Comparison of ENCODE assay signal across 10 cellular contexts in genomic region chr13:98525852-98526512, GRCh38. TPM values are rescaled to one million over a fixed set of nuclear protein-coding genes. Genes with fewer than 3 reads are reported as not detected.
DNase-seq lines count a peak whose midpoint lies in the region; ATAC-seq and TF ChIP-seq lines count a peak whose summit lies in the region.
"Had no signal": no experiment of that assay in that cellular context is flagged by ENCODE, and none has a peak within 500 bp of the region (broad histone marks: within the 10 kb centered on the region; RNA-seq: fewer than 3 reads in every experiment).

No MANE protein-coding gene starts in this region.

- H3K27ac ChIP-seq in thyroid gland, result peak overlapping the region; percentile 75 to 92 (median 91)

- no peaks in the 10 kb centered on the region for H3K27me3 ChIP-seq in thyroid gland

- peak overlapping the region; percentile 32 for H3K27ac Mint-ChIP-seq in activated naive CD4-positive, alpha-beta T cell treated with anti-CD3 and anti-CD28 coated beads, Interleukin-2, amount 50 U/mL, for 24 hours
- no peak overlapping the region for H3K27ac Mint-ChIP-seq in activated naive CD4-positive, alpha-beta T cell treated with anti-CD3 and anti-CD28 coated beads, Interleukin-2, amount 10 ng/mL, durations not matched to agents 7 days and 5 days

- H3K9me3 Mint-ChIP-seq in activated naive CD4-positive, alpha-beta T cell treated with anti-CD3 and anti-CD28 coated beads, Interleukin-2, amount 50 U/mL, for 24 hours, result no peaks in the 10 kb centered on the region
- H3K9me3 Mint-ChIP-seq in activated naive CD4-positive, alpha-beta T cell treated with anti-CD3 and anti-CD28 coated beads, Interleukin-2, amount 10 ng/mL, durations not matched to agents 7 days and 5 days, result no peaks in the 10 kb centered on the region

- TF ChIP-seq CTCF in choroid plexus epithelial cell (conservative IDR thresholded peaks at IDR 0.05; ENCODE audit: low read depth, low read length) (no peak), thyroid gland (IDR thresholded peaks at IDR 0.05) (peak in 1 of 6 experiments; percentile 20), lower leg skin (IDR thresholded peaks at IDR 0.05) (no peak)

- H3K4me3 Mint-ChIP-seq in activated naive CD4-positive, alpha-beta T cell treated with anti-CD3 and anti-CD28 coated beads, Interleukin-2, amount 50 U/mL, for 24 hours, result no peak overlapping the region
- H3K4me3 Mint-ChIP-seq in activated naive CD4-positive, alpha-beta T cell treated with anti-CD3 and anti-CD28 coated beads, Interleukin-2, amount 10 ng/mL, durations not matched to agents 7 days and 5 days, result no peak overlapping the region

- H3K4me3 ChIP-seq in choroid plexus epithelial cell (ENCODE audit: low read depth, low read length) (no peak overlapping the region), thyroid gland (replicated peaks in 1 of 3) (no peak overlapping the region), lower leg skin (ENCODE audit: low read depth, poor library complexity, severe bottlenecking) (no peak overlapping the region)

- CTCF ChIA-PET in activated naive CD4-positive, alpha-beta T cell treated with anti-CD3 and anti-CD28 coated beads, Interleukin-2, amount 10 ng/mL, durations not matched to agents 7 days and 5 days (lab: Charles Lee), result interaction anchor here (1.2 kb wide), 1 partner anchor 127 kb away, joined by 4 read pairs; no protein-coding TSS in a partner anchor

- H3K27me3 Mint-ChIP-seq in activated naive CD4-positive, alpha-beta T cell treated with anti-CD3 and anti-CD28 coated beads, Interleukin-2, amount 50 U/mL, for 24 hours, result no peaks in the 10 kb centered on the region
- no peaks in the 10 kb centered on the region for H3K27me3 Mint-ChIP-seq in activated naive CD4-positive, alpha-beta T cell treated with anti-CD3 and anti-CD28 coated beads, Interleukin-2, amount 10 ng/mL, durations not matched to agents 7 days and 5 days

- H3K36me3 ChIP-seq in thyroid gland, result no peaks in the 10 kb centered on the region

- peak in 1 of 2 donors; percentile 38 for TF ChIP-seq POLR2A in thyroid gland (IDR thresholded peaks at IDR 0.05)
- no peak for TF ChIP-seq POLR2A in lower leg skin (IDR thresholded peaks at IDR 0.05)

- ATAC-seq in HG02678 (IDR thresholded peaks at IDR 0.05; ENCODE audit: unreplicated experiment) (peak; percentile 37), HG02571 (IDR thresholded peaks at IDR 0.05; ENCODE audit: unreplicated experiment) (no peak)
- ATAC-seq: HCT116 had no signal

- no peaks in the 10 kb centered on the region for H3K9me3 ChIP-seq in thyroid gland

- WGBS in thyroid gland, 2 donors, result 34% methylated on average over 11 of the region's 11 CpGs
- WGBS in lower leg skin, 2 donors, result 75% methylated on average over 11 of the region's 11 CpGs

- peaks cover 78 to 86% of the 10 kb centered on the region in 2 donors for H3K4me1 ChIP-seq in thyroid gland

- H3K36me3 Mint-ChIP-seq in activated naive CD4-positive, alpha-beta T cell treated with anti-CD3 and anti-CD28 coated beads, Interleukin-2, amount 50 U/mL, for 24 hours, result peaks cover 2% of the 10 kb centered on the region
- H3K36me3 Mint-ChIP-seq in activated naive CD4-positive, alpha-beta T cell treated with anti-CD3 and anti-CD28 coated beads, Interleukin-2, amount 10 ng/mL, durations not matched to agents 7 days and 5 days, result peaks cover 4% of the 10 kb centered on the region

- H3K4me1 Mint-ChIP-seq in activated naive CD4-positive, alpha-beta T cell treated with anti-CD3 and anti-CD28 coated beads, Interleukin-2, amount 50 U/mL, for 24 hours, result peaks cover 94% of the 10 kb centered on the region
- H3K4me1 Mint-ChIP-seq in activated naive CD4-positive, alpha-beta T cell treated with anti-CD3 and anti-CD28 coated beads, Interleukin-2, amount 10 ng/mL, durations not matched to agents 7 days and 5 days, result peaks cover 78% of the 10 kb centered on the region

- no peak for DNase-seq in activated naive CD4-positive, alpha-beta T cell treated with anti-CD3 and anti-CD28 coated beads, Interleukin-2, amount 10 ng/mL, durations not matched to agents 7 days and 5 days
- peak; percentile 71 for DNase-seq in choroid plexus epithelial cell (ENCODE audit: low read depth)
- peak; percentile 83 to 88 for DNase-seq in thyroid gland
- no peak for DNase-seq in lower leg skin (ENCODE audit: low spot score in 2 of 2)
- no peak for DNase-seq in cerebellar nuclear complex (lab: John Stamatoyannopoulos, UW)
- DNase-seq: T1000 had no signal

- intact Hi-C loops in thyroid gland (cut with DNase I), result no loop called here
- intact Hi-C loops in lower leg skin (cut with DNase I; ENCODE audit: low total_unique reads), result no loop called here

RNA-seq across cellular contexts. Expression of gene STK24, which starts 50.9 kb away (rescaled TPM):
- total RNA-seq in thyroid gland (100 to 1,000 TPM in 1 of 4 donors, 10 to 100 TPM in 3; 74.5 to 102 (median 90.7) TPM), lower leg skin (100 to 1,000 TPM; 212 to 281 (median 266) TPM)

Comparison
In these comparisons a context has a peak if more than half of its experiments do, and no peak if none do; other contexts are left out.
1. DNase-seq: peak in choroid plexus epithelial cell (single experiment) and thyroid gland (2 of 2); none in activated naive CD4-positive, alpha-beta T cell treated with anti-CD3 and anti-CD28 coated beads, Interleukin-2, amount 10 ng/mL, durations not matched to agents 7 days and 5 days (single experiment), lower leg skin (0 of 2) and cerebellar nuclear complex (0 of 2).